1 cellular context compared by ENCODE assay signal in the genomic region with DNA sequence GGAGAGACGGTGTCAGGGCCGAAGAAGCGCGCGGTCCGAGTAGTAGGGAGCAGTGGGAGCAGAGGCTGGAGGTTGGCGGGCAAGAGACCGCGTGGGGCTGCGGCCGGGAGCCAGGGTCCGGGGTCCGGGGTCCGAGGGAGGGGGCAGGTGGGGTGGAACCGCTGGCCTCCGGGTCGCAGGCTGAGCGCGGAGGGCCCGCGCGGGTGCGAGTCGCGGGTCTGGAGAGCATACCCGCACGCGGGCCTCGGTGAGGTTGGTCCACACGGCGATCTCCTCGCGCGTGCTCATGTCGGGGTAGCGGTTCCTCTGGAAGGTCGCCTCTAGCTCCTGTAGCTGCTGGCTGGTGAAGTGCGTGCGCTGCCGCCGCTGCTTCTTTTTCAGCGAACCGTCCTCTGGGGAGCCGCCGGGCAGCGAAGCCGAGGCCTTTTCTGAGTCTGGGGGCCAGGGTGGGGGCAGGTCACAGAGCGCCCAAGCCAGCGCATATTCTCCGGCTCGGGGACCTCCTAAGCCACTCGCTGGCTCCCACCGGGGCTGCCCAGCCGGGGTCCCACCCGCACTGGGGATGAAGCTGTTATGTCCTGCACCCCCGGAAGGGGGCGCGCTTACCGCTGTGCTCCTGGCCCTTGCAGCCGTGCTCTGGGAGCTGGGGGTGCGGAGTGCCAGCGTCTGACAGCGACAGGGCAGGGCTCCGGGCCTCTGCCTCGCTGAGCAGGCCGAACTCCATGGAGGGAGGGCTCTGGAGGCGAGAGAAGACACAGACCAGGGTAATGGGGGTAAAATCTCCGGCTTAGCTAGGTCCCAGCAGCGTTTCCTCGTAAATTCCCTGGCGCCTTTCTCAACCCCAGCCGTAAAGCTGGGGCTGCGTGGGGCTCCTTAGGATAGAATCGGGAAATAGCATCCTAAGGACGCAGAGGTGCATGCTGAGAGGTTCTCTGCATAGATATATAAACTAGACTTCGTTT.
A peak's percentile ranks its signal among the peaks of the same experiment; 100 is the strongest.
TF ChIP-seq lines count a peak whose summit lies in the region.

No MANE protein-coding gene starts in this region.

TF ChIP-seq in IMR-90, 13 proteins besides CTCF, POLR2A, EP300 and RAD21:
- peak; percentile 55 for TF ChIP-seq SMC3 (IDR thresholded peaks at IDR 0.05; ENCODE audit: low read depth, low read length)
- TF ChIP-seq FOS (IDR thresholded peaks at IDR 0.05; ENCODE audit: low read depth, low read length) = no peak
